ENCODE assay signal across 19 cellular contexts in the genomic region with DNA sequence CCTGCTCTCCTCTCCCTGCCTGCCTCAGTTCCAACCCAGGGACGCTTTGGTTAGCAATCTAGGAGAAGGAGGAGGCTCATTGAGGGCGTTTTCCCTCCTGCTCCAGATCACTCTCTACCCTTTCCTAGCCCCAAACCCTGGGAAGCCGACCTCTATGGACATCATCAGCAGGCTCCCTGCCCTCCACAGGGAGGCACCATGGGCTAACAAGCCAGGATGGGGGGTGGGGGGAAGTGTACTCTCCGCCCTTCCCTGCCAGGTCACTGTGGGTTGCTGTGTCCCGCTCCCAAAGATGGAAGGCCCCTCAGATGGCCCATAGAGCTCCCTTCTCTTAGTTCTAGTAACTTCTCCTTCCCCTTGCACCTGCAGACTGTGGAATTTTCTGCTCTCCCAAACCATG. TPM values are rescaled to one million over a fixed set of nuclear protein-coding genes. Genes with fewer than 3 reads are reported as not detected.
DNase-seq lines count a peak whose midpoint lies in the region; ATAC-seq and TF ChIP-seq lines count a peak whose summit lies in the region.
"Had no signal": no experiment of that assay in that cellular context is flagged by ENCODE, and none has a peak within 500 bp of the region (broad histone marks: within the 10 kb centered on the region; RNA-seq: fewer than 3 reads in every experiment).

No MANE protein-coding gene starts in this region.

- no peaks in the 10 kb centered on the region for H3K4me1 ChIP-seq in endodermal cell (ENCODE audit: control insufficient read depth, insufficient read depth, low read length)
- H3K4me1 ChIP-seq: Caco-2, HAP-1 had no signal

- H3K4me3 ChIP-seq in WERI-Rb-1 (ENCODE audit: low read depth, low read length), result no peak overlapping the region
- H3K4me3 ChIP-seq in endodermal cell (ENCODE audit: low read length), result no peak overlapping the region
- H3K4me3 ChIP-seq: GM23248, HAP-1 had no signal

- DNase-seq in WERI-Rb-1, result no peak
- DNase-seq in endodermal cell, result no peak
- no peak for DNase-seq in sciatic nerve (ENCODE audit: low spot score)
- DNase-seq in CD1c-positive myeloid dendritic cell (ENCODE audit: extremely low spot score), result no peak
- DNase-seq: ACHN; BE2C; C1 segment of cervical spinal cord; Caco-2; CD4-positive, alpha-beta T cell; DMS79 treated with DMSO at 0.1 percent for 48 hours; GF-D8; GM23248 had no signal

- H3K9me3 ChIP-seq in WERI-Rb-1 (ENCODE audit: severe bottlenecking), result no peaks in the 10 kb centered on the region
- H3K9me3 ChIP-seq in endodermal cell (ENCODE audit: control insufficient read depth, low read length), result no peaks in the 10 kb centered on the region
- H3K9me3 ChIP-seq: BE2C, Caco-2, HAP-1 had no signal

- peaks cover 3% of the 10 kb centered on the region for H3K9me3 Mint-ChIP-seq in endodermal cell
- H3K9me3 Mint-ChIP-seq: CD4-positive, alpha-beta T cell had no signal

- no peaks in the 10 kb centered on the region for H3K36me3 Mint-ChIP-seq in endodermal cell (ENCODE audit: low read depth)

- no peak overlapping the region for H3K4me3 Mint-ChIP-seq in endodermal cell
- H3K4me3 Mint-ChIP-seq: CD4-positive, alpha-beta T cell had no signal

- no peaks in the 10 kb centered on the region for H3K36me3 ChIP-seq in WERI-Rb-1
- H3K36me3 ChIP-seq in endodermal cell (ENCODE audit: control insufficient read depth, insufficient read depth, low read length), result no peaks in the 10 kb centered on the region
- H3K36me3 ChIP-seq: BE2C, HAP-1 had no signal

- intact Hi-C loops in sciatic nerve (cut with DNase I), result no loop called here

- ATAC-seq in HG02642 (IDR thresholded peaks at IDR 0.05; ENCODE audit: poor library complexity, unreplicated experiment) (no peak), sciatic nerve (no peak), HG03439 (IDR thresholded peaks at IDR 0.05; ENCODE audit: unreplicated experiment) (no peak)

- TF ChIP-seq CTCF in GM12873 (IDR thresholded peaks at IDR 0.05; ENCODE audit: insufficient read depth, low read depth, low read length, missing control alignments), result peak; percentile 2
- TF ChIP-seq CTCF in GM12874 (IDR thresholded peaks at IDR 0.05; ENCODE audit: insufficient read depth, low read depth, low read length), result 0 out of 2 replicates have a peak, but pooled peaks have one; percentile 6
- TF ChIP-seq CTCF in WERI-Rb-1 (IDR thresholded peaks at IDR 0.05; ENCODE audit: low read depth, low read length), result 0 out of 2 replicates have a peak, but pooled peaks have one; percentile 18
- TF ChIP-seq CTCF in endodermal cell (conservative IDR thresholded peaks at IDR 0.05), result peak; percentile 14

- H3K4me1 Mint-ChIP-seq in endodermal cell, result peaks cover 5% of the 10 kb centered on the region

- no peak overlapping the region for H3K27ac Mint-ChIP-seq in endodermal cell
- H3K27ac Mint-ChIP-seq: CD4-positive, alpha-beta T cell had no signal

- H3K27me3 ChIP-seq in WERI-Rb-1 (ENCODE audit: insufficient read depth, low read depth, severe bottlenecking) (peaks cover 6% of the 10 kb centered on the region), endodermal cell (ENCODE audit: control insufficient read depth, insufficient read depth, low read length, poor library complexity, severe bottlenecking) (peaks cover 27% of the 10 kb centered on the region)
- H3K27me3 ChIP-seq: BE2C had no signal

- peaks cover 40% of the 10 kb centered on the region for H3K27me3 Mint-ChIP-seq in endodermal cell (ENCODE audit: insufficient read depth)

- H3K27ac ChIP-seq in WERI-Rb-1, result no peak overlapping the region
- H3K27ac ChIP-seq in endodermal cell (ENCODE audit: low read depth, low read length), result no peak overlapping the region
- H3K27ac ChIP-seq: GM23248, KMS-11 had no signal

- WGBS in endodermal cell (ENCODE audit: insufficient coverage in 1 of 2, insufficient read length in 1 of 2), 2 experiments, result 73 to 92% methylated on average over 2 to 5 of the region's 5 CpGs

- no peak overlapping the region for H3K9ac ChIP-seq in endodermal cell (ENCODE audit: extremely low read depth, low read length, poor library complexity, severe bottlenecking)
- H3K9ac ChIP-seq: GM23248, KMS-11 had no signal

RNA-seq across cellular contexts. Expression of a gene that starts 35.7 kb away (rescaled TPM):
- total RNA-seq in endodermal cell (under 1 TPM in 1 of 2 donors, not detected in 1; 0.13 TPM), sciatic nerve (7.5 TPM)
- polyA plus RNA-seq in endodermal cell (2013, experiment 1 of 2), result 1.4 TPM
- 1.6 TPM for polyA plus RNA-seq in endodermal cell (2013, experiment 2 of 2)
- total RNA-seq: LHCN-M2 had no signal
